Comparison of ENCODE assay signal across 1 cellular context in the genomic region with DNA sequence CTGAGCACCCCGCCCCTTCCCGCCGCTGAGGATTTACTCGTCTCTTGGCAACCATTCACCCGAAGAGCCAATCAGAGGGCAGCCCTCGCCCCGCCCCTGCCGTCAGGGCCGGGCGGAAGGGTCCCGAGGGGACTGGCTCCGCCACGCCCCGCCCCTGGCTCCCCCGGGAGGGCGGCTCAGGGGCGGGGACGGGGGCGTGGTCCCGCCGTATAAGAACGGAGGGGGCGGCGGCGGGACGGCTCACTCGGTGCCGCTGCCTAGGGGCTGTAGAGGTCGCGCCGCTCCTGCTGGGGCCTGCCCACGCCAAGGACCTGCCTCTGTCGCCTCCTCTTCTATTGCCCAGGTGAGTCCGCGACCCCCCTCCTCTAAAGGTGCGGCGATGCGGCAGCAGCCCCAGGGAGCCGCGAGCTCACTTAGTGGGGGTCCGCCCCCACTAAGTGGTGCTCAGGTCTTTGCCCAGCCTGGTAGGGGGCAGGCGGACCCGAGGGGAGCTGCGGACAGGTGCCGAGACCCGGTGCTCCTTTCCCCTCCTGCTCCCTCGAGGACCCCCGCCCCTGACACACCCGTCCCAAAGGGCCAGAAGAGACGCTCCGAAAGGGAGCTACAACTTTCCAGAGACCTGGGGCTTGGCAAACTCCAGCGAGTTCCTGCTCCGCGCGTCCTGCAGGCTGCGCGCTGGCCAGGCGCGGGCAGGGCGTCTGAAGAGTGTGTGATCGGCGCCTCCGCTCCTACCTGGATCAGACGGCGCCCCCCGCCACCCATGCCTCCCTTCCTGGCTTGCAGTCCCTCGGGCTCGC.
TF ChIP-seq lines count a peak whose summit lies in the region.

Gene TENT5C, plus strand, starts transcription at position 238 of the 797 bp plus-strand sequence. CDS start 16,821 bp downstream, outside the sequence.

TF ChIP-seq in HepG2, 621 proteins besides CTCF, POLR2A, EP300 and RAD21 (continued from another document and continues in another):
- no peak for TF ChIP-seq ZBTB40 (IDR thresholded peaks at IDR 0.05)
- no peak for TF ChIP-seq ZBTB40 (CRISPR knock-in tag; IDR thresholded peaks at IDR 0.05)
- TF ChIP-seq, protein P1, sequence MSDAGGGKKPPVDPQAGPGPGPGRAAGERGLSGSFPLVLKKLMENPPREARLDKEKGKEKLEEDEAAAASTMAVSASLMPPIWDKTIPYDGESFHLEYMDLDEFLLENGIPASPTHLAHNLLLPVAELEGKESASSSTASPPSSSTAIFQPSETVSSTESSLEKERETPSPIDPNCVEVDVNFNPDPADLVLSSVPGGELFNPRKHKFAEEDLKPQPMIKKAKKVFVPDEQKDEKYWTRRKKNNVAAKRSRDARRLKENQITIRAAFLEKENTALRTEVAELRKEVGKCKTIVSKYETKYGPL (CRISPR knock-in tag; IDR thresholded peaks at IDR 0.05), result no peak
- TF ChIP-seq ZNF839 (CRISPR knock-in tag; IDR thresholded peaks at IDR 0.05; ENCODE audit: borderline replicate concordance), result no peak
- no peak for TF ChIP-seq ZNF746 (CRISPR knock-in tag; IDR thresholded peaks at IDR 0.05)
- TF ChIP-seq MXD3 (CRISPR knock-in tag; IDR thresholded peaks at IDR 0.05), result no peak
- TF ChIP-seq FOXM1 (CRISPR knock-in tag; IDR thresholded peaks at IDR 0.05), result no peak
- TF ChIP-seq ZNF772 (CRISPR knock-in tag; IDR thresholded peaks at IDR 0.05), result peak; percentile 70; the same call in 1 of the 2 replicates
- no peak for TF ChIP-seq HHEX (CRISPR knock-in tag; IDR thresholded peaks at IDR 0.05)
- TF ChIP-seq IRF2 (CRISPR knock-in tag; IDR thresholded peaks at IDR 0.05), result 0 out of 2 replicates have a peak, but pooled peaks have one; percentile 14
- TF ChIP-seq, protein P2, sequence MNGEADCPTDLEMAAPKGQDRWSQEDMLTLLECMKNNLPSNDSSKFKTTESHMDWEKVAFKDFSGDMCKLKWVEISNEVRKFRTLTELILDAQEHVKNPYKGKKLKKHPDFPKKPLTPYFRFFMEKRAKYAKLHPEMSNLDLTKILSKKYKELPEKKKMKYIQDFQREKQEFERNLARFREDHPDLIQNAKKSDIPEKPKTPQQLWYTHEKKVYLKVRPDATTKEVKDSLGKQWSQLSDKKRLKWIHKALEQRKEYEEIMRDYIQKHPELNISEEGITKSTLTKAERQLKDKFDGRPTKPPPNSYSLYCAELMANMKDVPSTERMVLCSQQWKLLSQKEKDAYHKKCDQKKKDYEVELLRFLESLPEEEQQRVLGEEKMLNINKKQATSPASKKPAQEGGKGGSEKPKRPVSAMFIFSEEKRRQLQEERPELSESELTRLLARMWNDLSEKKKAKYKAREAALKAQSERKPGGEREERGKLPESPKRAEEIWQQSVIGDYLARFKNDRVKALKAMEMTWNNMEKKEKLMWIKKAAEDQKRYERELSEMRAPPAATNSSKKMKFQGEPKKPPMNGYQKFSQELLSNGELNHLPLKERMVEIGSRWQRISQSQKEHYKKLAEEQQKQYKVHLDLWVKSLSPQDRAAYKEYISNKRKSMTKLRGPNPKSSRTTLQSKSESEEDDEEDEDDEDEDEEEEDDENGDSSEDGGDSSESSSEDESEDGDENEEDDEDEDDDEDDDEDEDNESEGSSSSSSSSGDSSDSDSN (CRISPR knock-in tag; IDR thresholded peaks at IDR 0.05), result no peak; the same call in 1 of the 2 replicates
- no peak for TF ChIP-seq PAWR (CRISPR knock-in tag; IDR thresholded peaks at IDR 0.05; ENCODE audit: borderline replicate concordance)
- TF ChIP-seq ZNF619 (CRISPR knock-in tag; IDR thresholded peaks at IDR 0.05), result no peak
- no peak for TF ChIP-seq FOXP1 (IDR thresholded peaks at IDR 0.05)
- TF ChIP-seq FOXP1 (CRISPR knock-in tag; IDR thresholded peaks at IDR 0.05), result no peak
- no peak for TF ChIP-seq ZNF12 (CRISPR knock-in tag; IDR thresholded peaks at IDR 0.05)
- TF ChIP-seq EZH2 (conservative IDR thresholded peaks at IDR 0.05; ENCODE audit: low read depth, low read length), result no peak
- TF ChIP-seq, protein P3, sequence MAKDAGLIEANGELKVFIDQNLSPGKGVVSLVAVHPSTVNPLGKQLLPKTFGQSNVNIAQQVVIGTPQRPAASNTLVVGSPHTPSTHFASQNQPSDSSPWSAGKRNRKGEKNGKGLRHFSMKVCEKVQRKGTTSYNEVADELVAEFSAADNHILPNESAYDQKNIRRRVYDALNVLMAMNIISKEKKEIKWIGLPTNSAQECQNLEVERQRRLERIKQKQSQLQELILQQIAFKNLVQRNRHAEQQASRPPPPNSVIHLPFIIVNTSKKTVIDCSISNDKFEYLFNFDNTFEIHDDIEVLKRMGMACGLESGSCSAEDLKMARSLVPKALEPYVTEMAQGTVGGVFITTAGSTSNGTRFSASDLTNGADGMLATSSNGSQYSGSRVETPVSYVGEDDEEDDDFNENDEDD (CRISPR knock-in tag; IDR thresholded peaks at IDR 0.05; ENCODE audit: borderline replicate concordance), result peak; percentile 17; the same call in 1 of the 2 replicates
- 0 out of 2 replicates have a peak, but pooled peaks have one; percentile 31 for TF ChIP-seq MIER3 (CRISPR knock-in tag; IDR thresholded peaks at IDR 0.05; ENCODE audit: borderline replicate concordance)
- no peak; the same call in 1 of the 2 replicates for TF ChIP-seq HIVEP1 (CRISPR knock-in tag; IDR thresholded peaks at IDR 0.05)
- TF ChIP-seq TBP (CRISPR knock-in tag; IDR thresholded peaks at IDR 0.05), result no peak
- 0 out of 2 replicates have a peak, but pooled peaks have one; percentile 25 for TF ChIP-seq POLR2AphosphoS5 (IDR thresholded peaks at IDR 0.05; ENCODE audit: low read depth, low read length)
- TF ChIP-seq SRSF1 (optimal IDR thresholded peaks at IDR 0.05; ENCODE audit: low read depth, low read length), result no peak
- TF ChIP-seq, protein P4, sequence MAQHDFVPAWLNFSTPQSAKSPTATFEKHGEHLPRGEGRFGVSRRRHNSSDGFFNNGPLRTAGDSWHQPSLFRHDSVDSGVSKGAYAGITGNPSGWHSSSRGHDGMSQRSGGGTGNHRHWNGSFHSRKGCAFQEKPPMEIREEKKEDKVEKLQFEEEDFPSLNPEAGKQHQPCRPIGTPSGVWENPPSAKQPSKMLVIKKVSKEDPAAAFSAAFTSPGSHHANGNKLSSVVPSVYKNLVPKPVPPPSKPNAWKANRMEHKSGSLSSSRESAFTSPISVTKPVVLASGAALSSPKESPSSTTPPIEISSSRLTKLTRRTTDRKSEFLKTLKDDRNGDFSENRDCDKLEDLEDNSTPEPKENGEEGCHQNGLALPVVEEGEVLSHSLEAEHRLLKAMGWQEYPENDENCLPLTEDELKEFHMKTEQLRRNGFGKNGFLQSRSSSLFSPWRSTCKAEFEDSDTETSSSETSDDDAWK (CRISPR knock-in tag; IDR thresholded peaks at IDR 0.05), result no peak
- TF ChIP-seq HDAC1 (CRISPR knock-in tag; IDR thresholded peaks at IDR 0.05), result peak; percentile 22; the same call in 1 of the 2 replicates
- TF ChIP-seq ZNF747 (CRISPR knock-in tag; IDR thresholded peaks at IDR 0.05; ENCODE audit: borderline replicate concordance), result 0 out of 2 replicates have a peak, but pooled peaks have one; percentile 32
- no peak for TF ChIP-seq SYNCRIP (IDR thresholded peaks at IDR 0.05; ENCODE audit: insufficient read depth, low read depth, low read length)
- TF ChIP-seq SOX13 (IDR thresholded peaks at IDR 0.05), result no peak
- TF ChIP-seq SOX13 (CRISPR knock-in tag; conservative IDR thresholded peaks at IDR 0.05 in 1 of 2, IDR thresholded peaks at IDR 0.05 in 1 of 2), result peak in 1 of 2 experiments; percentile 9; a peak in 1 of 4 replicates
- TF ChIP-seq SP4 (CRISPR knock-in tag; IDR thresholded peaks at IDR 0.05), result peak; percentile 94
- TF ChIP-seq SP1 (IDR thresholded peaks at IDR 0.05), result no peak
- TF ChIP-seq SP1 (CRISPR knock-in tag; IDR thresholded peaks at IDR 0.05), result peak; percentile 87
- peak; percentile 48; the same call in 1 of the 2 replicates for TF ChIP-seq SP2 (CRISPR knock-in tag; IDR thresholded peaks at IDR 0.05)
- TF ChIP-seq MXD4 (CRISPR knock-in tag; IDR thresholded peaks at IDR 0.05), result 0 out of 2 replicates have a peak, but pooled peaks have one; percentile 18
- no peak for TF ChIP-seq JUN (CRISPR knock-in tag; IDR thresholded peaks at IDR 0.05)
- 0 out of 2 replicates have a peak, but pooled peaks have one; percentile 20 for TF ChIP-seq ZNF225 (CRISPR knock-in tag; IDR thresholded peaks at IDR 0.05)
- TF ChIP-seq ZNF674 (CRISPR knock-in tag; IDR thresholded peaks at IDR 0.05; ENCODE audit: low read depth), result 0 out of 2 replicates have a peak, but pooled peaks have one; percentile 50
- peak; percentile 79 for TF ChIP-seq MAZ (IDR thresholded peaks at IDR 0.05; ENCODE audit: borderline replicate concordance, low read depth, low read length)
- no peak; the same call in 1 of the 2 replicates for TF ChIP-seq MAZ (CRISPR knock-in tag; IDR thresholded peaks at IDR 0.05; ENCODE audit: low read depth)
- no peak for TF ChIP-seq SOX6 (IDR thresholded peaks at IDR 0.05)
- TF ChIP-seq SOX6 (CRISPR knock-in tag; IDR thresholded peaks at IDR 0.05), result peak; percentile 54
- no peak for TF ChIP-seq LCORL (IDR thresholded peaks at IDR 0.05)
- no peak for TF ChIP-seq LCORL (CRISPR knock-in tag; IDR thresholded peaks at IDR 0.05)
- TF ChIP-seq KAT7 (CRISPR knock-in tag; IDR thresholded peaks at IDR 0.05; ENCODE audit: borderline replicate concordance), result 0 out of 2 replicates have a peak, but pooled peaks have one; percentile 16
- TF ChIP-seq, protein P5, sequence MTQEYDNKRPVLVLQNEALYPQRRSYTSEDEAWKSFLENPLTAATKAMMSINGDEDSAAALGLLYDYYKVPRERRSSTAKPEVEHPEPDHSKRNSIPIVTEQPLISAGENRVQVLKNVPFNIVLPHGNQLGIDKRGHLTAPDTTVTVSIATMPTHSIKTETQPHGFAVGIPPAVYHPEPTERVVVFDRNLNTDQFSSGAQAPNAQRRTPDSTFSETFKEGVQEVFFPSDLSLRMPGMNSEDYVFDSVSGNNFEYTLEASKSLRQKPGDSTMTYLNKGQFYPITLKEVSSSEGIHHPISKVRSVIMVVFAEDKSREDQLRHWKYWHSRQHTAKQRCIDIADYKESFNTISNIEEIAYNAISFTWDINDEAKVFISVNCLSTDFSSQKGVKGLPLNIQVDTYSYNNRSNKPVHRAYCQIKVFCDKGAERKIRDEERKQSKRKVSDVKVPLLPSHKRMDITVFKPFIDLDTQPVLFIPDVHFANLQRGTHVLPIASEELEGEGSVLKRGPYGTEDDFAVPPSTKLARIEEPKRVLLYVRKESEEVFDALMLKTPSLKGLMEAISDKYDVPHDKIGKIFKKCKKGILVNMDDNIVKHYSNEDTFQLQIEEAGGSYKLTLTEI (CRISPR knock-in tag; conservative IDR thresholded peaks at IDR 0.05), result no peak
- peak; percentile 90 for TF ChIP-seq DRAP1 (CRISPR knock-in tag; IDR thresholded peaks at IDR 0.05)
- TF ChIP-seq ELF3 (CRISPR knock-in tag; IDR thresholded peaks at IDR 0.05), result peak; percentile 17; the same call in 1 of the 2 replicates
- TF ChIP-seq PCBP1 (IDR thresholded peaks at IDR 0.05; ENCODE audit: borderline replicate concordance, low read depth, low read length), result no peak
